ENCODE assay signal across 10 cellular contexts in genomic region chr1:25795955-25796806, GRCh38. TPM values are rescaled to one million over a fixed set of nuclear protein-coding genes. Genes with fewer than 3 reads are reported as not detected.
A peak's percentile ranks its signal among the peaks of the same experiment; 100 is the strongest.
DNase-seq lines count a peak whose midpoint lies in the region; ATAC-seq and TF ChIP-seq lines count a peak whose summit lies in the region.
"Had no signal": no experiment of that assay in that cellular context is flagged by ENCODE, and none has a peak within 500 bp of the region (broad histone marks: within the 10 kb centered on the region; RNA-seq: fewer than 3 reads in every experiment).

No MANE protein-coding gene starts in this region.

- H3K9me3 ChIP-seq in left ventricle myocardium inferior (replicated peaks) (no peaks in the 10 kb centered on the region), left lung (no peaks in the 10 kb centered on the region), vagina (no peaks in the 10 kb centered on the region)
- H3K9me3 ChIP-seq: neutrophil had no signal

- peaks cover 3% of the 10 kb centered on the region for H3K36me3 Mint-ChIP-seq in activated CD8-positive, alpha-beta T cell treated with anti-CD3 and anti-CD28 coated beads for 36 hours (ENCODE audit: low read depth)

- H3K27ac ChIP-seq in left ventricle myocardium inferior (replicated peaks) (peak overlapping the region; percentile 66), left lung (peak overlapping the region; percentile 35 to 50), vagina (peak overlapping the region; percentile 25)
- H3K27ac ChIP-seq: neutrophil had no signal

- CTCF ChIA-PET in activated CD8-positive, alpha-beta T cell treated with anti-CD3 and anti-CD28 coated beads for 36 hours (lab: Charles Lee), result interaction anchor here (0.8 to 6.1 kb wide), 22 partner anchors 9 to 293 kb away, joined by 3 to 43 read pairs (median 4); no protein-coding TSS in a partner anchor

- H3K27me3 ChIP-seq in left ventricle myocardium inferior (ENCODE audit: low read depth) (no peaks in the 10 kb centered on the region), left lung (no peaks in the 10 kb centered on the region), vagina (no peaks in the 10 kb centered on the region)

- peak overlapping the region; percentile 78 for H3K27ac Mint-ChIP-seq in activated CD8-positive, alpha-beta T cell treated with anti-CD3 and anti-CD28 coated beads for 36 hours
- H3K27ac Mint-ChIP-seq: HFFc6 had no signal

- H3K4me3 ChIP-seq in left ventricle myocardium inferior, result no peak overlapping the region
- no peak overlapping the region for H3K4me3 ChIP-seq in left lung
- H3K4me3 ChIP-seq in vagina, result no peak overlapping the region

- H3K4me1 ChIP-seq in left ventricle myocardium inferior, result peaks cover 51% of the 10 kb centered on the region
- peaks cover 9 to 37% of the 10 kb centered on the region in 2 donors for H3K4me1 ChIP-seq in left lung
- peaks cover 36% of the 10 kb centered on the region for H3K4me1 ChIP-seq in vagina

- peak overlapping the region; percentile 45 for H3K4me3 Mint-ChIP-seq in activated CD8-positive, alpha-beta T cell treated with anti-CD3 and anti-CD28 coated beads for 36 hours

- TF ChIP-seq POLR2A in vagina (IDR thresholded peaks at IDR 0.05), result no peak

- H3K27me3 Mint-ChIP-seq in activated CD8-positive, alpha-beta T cell treated with anti-CD3 and anti-CD28 coated beads for 36 hours, result no peaks in the 10 kb centered on the region

- no peaks in the 10 kb centered on the region for H3K9me3 Mint-ChIP-seq in activated CD8-positive, alpha-beta T cell treated with anti-CD3 and anti-CD28 coated beads for 36 hours
- H3K9me3 Mint-ChIP-seq: HFFc6 had no signal

- H3K36me3 ChIP-seq in left ventricle myocardium inferior (no peaks in the 10 kb centered on the region), left lung (no peaks in the 10 kb centered on the region), vagina (no peaks in the 10 kb centered on the region)
- H3K36me3 ChIP-seq: neutrophil had no signal

- DNase-seq in left ventricle myocardium inferior (no peak), Right ventricle myocardium inferior (ENCODE audit: missing footprints) (no peak), left lung (no peak), vagina (ENCODE audit: extremely low spot score in 2 of 2) (no peak), AG08396 (ENCODE audit: low spot score) (no peak), posterior vena cava (ENCODE audit: low spot score) (no peak)
- peak; percentile 84 for DNase-seq in activated CD8-positive, alpha-beta T cell treated with anti-CD3 and anti-CD28 coated beads for 36 hours

- peaks cover 41% of the 10 kb centered on the region for H3K4me1 Mint-ChIP-seq in activated CD8-positive, alpha-beta T cell treated with anti-CD3 and anti-CD28 coated beads for 36 hours (ENCODE audit: low read depth)

- intact Hi-C loops in left ventricle myocardium inferior (cut with micrococcal nuclease) (loop anchor here (2.0 kb wide), 1 partner anchor 187 kb away; no protein-coding TSS in a partner anchor), Right ventricle myocardium inferior (cut with DNase I) (loop anchor here (1.0 to 5.0 kb wide), 4 partner anchors 51 to 254 kb away; partner anchors contain the start of gene LDLRAP1), left lung (cut with DNase I) (loop anchor here in 1 of 2 donors (5.0 kb wide), 1 partner anchor 189 kb away; no protein-coding TSS in a partner anchor), vagina (cut with DNase I) (loop anchor here (5.0 to 10.0 kb wide), 2 partner anchors 101 to 189 kb away; no protein-coding TSS in a partner anchor), posterior vena cava (cut with DNase I) (loop anchor here (2.0 to 10.0 kb wide), 4 partner anchors 54 to 187 kb away; partner anchors contain the start of gene MAN1C1 (in 1 of the 2))
- intact Hi-C loops in activated CD8-positive, alpha-beta T cell treated with anti-CD3 and anti-CD28 coated beads for 36 hours (cut with micrococcal nuclease), result loop anchor here (5.0 to 10.0 kb wide), 4 partner anchors 81 to 189 kb away; no protein-coding TSS in a partner anchor

- ATAC-seq in Right ventricle myocardium inferior (no peak), left lung (peak; percentile 75), HG02571 (IDR thresholded peaks at IDR 0.05; ENCODE audit: unreplicated experiment) (no peak)
- ATAC-seq in activated CD8-positive, alpha-beta T cell treated with anti-CD3 and anti-CD28 coated beads for 36 hours, result peak; percentile 70

- TF ChIP-seq CTCF in left ventricle myocardium inferior (IDR thresholded peaks at IDR 0.05; ENCODE audit: borderline replicate concordance), result no peak
- TF ChIP-seq CTCF in activated CD8-positive, alpha-beta T cell treated with anti-CD3 and anti-CD28 coated beads for 36 hours (IDR thresholded peaks at IDR 0.05), result no peak
- TF ChIP-seq CTCF in left lung (IDR thresholded peaks at IDR 0.05), result no peak
- TF ChIP-seq CTCF in vagina (IDR thresholded peaks at IDR 0.05), result no peak

- POLR2A ChIA-PET in activated CD8-positive, alpha-beta T cell treated with anti-CD3 and anti-CD28 coated beads for 36 hours (lab: Charles Lee), result interaction anchor here (0.7 to 1.0 kb wide), 6 partner anchors 16 to 120 kb away, joined by 3 to 7 read pairs (median 3); partner anchors contain the start of gene MTFR1L

RNA-seq across cellular contexts. Expression of gene SELENON, which starts 3.8 kb away (rescaled TPM):
- total RNA-seq in left ventricle myocardium inferior (45.2 TPM), Right ventricle myocardium inferior (45.7 TPM), left lung (10 to 100 TPM; 86.2 to 94.7 TPM), vagina (39.0 TPM), posterior vena cava (10 to 100 TPM; 85.7 to 88.0 TPM)
- total RNA-seq in activated CD8-positive, alpha-beta T cell treated with anti-CD3 and anti-CD28 coated beads for 36 hours, result 10 to 100 TPM; 15.3 to 17.7 TPM

RNA-seq across cellular contexts. Expression of gene MTFR1L, which starts 23.6 kb away (rescaled TPM):
- 252 TPM for total RNA-seq in left ventricle myocardium inferior
- total RNA-seq in Right ventricle myocardium inferior, result 206 TPM
- total RNA-seq in activated CD8-positive, alpha-beta T cell treated with anti-CD3 and anti-CD28 coated beads for 36 hours, result 10 to 100 TPM; 25.6 to 27.4 TPM
- total RNA-seq in left lung, result 10 to 100 TPM; 44.5 to 45.0 TPM
- total RNA-seq in vagina, result 55.7 TPM
- 10 to 100 TPM; 45.6 to 59.6 TPM for total RNA-seq in posterior vena cava

Comparison
In these comparisons a context has a peak if more than half of its experiments do, and no peak if none do; other contexts are left out.
1. ATAC-seq: peak in activated CD8-positive, alpha-beta T cell treated with anti-CD3 and anti-CD28 coated beads for 36 hours (single experiment) and left lung (single experiment); none in Right ventricle myocardium inferior (single experiment) and HG02571 (single experiment).
2. Peak in every context shown above with its lines, with median percentiles within 50 percentile points of each other: H3K27ac ChIP-seq.